ENCODE assay signal across 8 cellular contexts in genomic region chr6:39302669-39303424, GRCh38. TPM values are rescaled to one million over a fixed set of nuclear protein-coding genes. Genes with fewer than 3 reads are reported as not detected.
DNase-seq lines count a peak whose midpoint lies in the region; ATAC-seq and TF ChIP-seq lines count a peak whose summit lies in the region.

No MANE protein-coding gene starts in this region.

- H3K18ac ChIP-seq in mesendoderm (ENCODE audit: low read length), result no peak overlapping the region

- no peaks in the 10 kb centered on the region for H3K4me1 ChIP-seq in mesendoderm (ENCODE audit: control insufficient read depth, low read depth, low read length)

- H4K8ac ChIP-seq in mesendoderm (ENCODE audit: low read depth, low read length), result no peak overlapping the region

- H3K27me3 ChIP-seq in AG04450 (ENCODE audit: control insufficient read depth, insufficient read depth, low read length), result no peaks in the 10 kb centered on the region
- no peaks in the 10 kb centered on the region for H3K27me3 ChIP-seq in mesendoderm (ENCODE audit: insufficient read depth, low read length, poor library complexity)

- TF ChIP-seq CTCF in AG04450 (IDR thresholded peaks at IDR 0.05; ENCODE audit: low read depth, low read length), result peak; percentile 81

- CTCF ChIA-PET in AG04450 (lab: Charles Lee), result interaction anchor here (0.5 to 4.4 kb wide), 11 partner anchors 11 to 430 kb away, joined by 3 to 31 read pairs (median 8); no protein-coding TSS in a partner anchor

- no peak overlapping the region for H3K27ac ChIP-seq in AG04450 (ENCODE audit: low read depth, low read length)
- H3K27ac ChIP-seq in mesendoderm (ENCODE audit: low read depth, low read length), result no peak overlapping the region

- H2AK5ac ChIP-seq in mesendoderm (ENCODE audit: low read length), result no peak overlapping the region

- H3K9ac ChIP-seq in mesendoderm (ENCODE audit: low read length), result peak overlapping the region; percentile 2

- POLR2A ChIA-PET in AG04450 (lab: Yijun Ruan, JAX), result no interaction called here

- ATAC-seq in GM18861 (IDR thresholded peaks at IDR 0.05; ENCODE audit: unreplicated experiment) (peak; percentile 84), HG03432 (IDR thresholded peaks at IDR 0.05; ENCODE audit: unreplicated experiment) (peak; percentile 84)

- DNase-seq in AG04450 (ENCODE audit: low read depth, low spot score), result peak; percentile 2
- peak; percentile 15 for DNase-seq in NCI-H82 treated with DMSO at 0.1 percent for 48 hours (lab: John Stamatoyannopoulos, UW; ENCODE audit: unreplicated experiment)
- peak; percentile 58 to 77 for DNase-seq in activated CD8-positive, alpha-beta memory T cell treated with anti-CD3 and anti-CD28 coated beads for 1 hour (ENCODE audit: extremely low read depth in 1 of 2, low read depth in 1 of 2)
- peak; percentile 63 for DNase-seq in effector CD8-positive, alpha-beta T cell (lab: John Stamatoyannopoulos, UW)
- DNase-seq in mesendoderm, result peak; percentile 88
- peak; percentile 65 for DNase-seq in stimulated activated CD8-positive, alpha-beta memory T cell treated with anti-CD3 and anti-CD28 coated beads, Interleukin-12 subunit alpha, Interleukin-12 subunit beta, amount 100 ng/mL, for 4 hours (ENCODE audit: low read depth)

- H4K5ac ChIP-seq in mesendoderm (ENCODE audit: low read length), result no peak overlapping the region

- WGBS in mesendoderm (ENCODE audit: extremely low coverage, insufficient coverage, low lambda C conversion rate), result no CpG with 5 or more reads among the region's 11 CpGs

- no peaks in the 10 kb centered on the region for H3K9me3 ChIP-seq in AG04450 (ENCODE audit: control insufficient read depth, insufficient read depth, low read length)

- H3K4me2 ChIP-seq in mesendoderm (ENCODE audit: low read length), result no peak overlapping the region

- H3K36me3 ChIP-seq in mesendoderm (ENCODE audit: control insufficient read depth, insufficient read depth, low read length), result no peaks in the 10 kb centered on the region

- H2BK120ac ChIP-seq in mesendoderm (ENCODE audit: low read depth, low read length), result no peak overlapping the region

- no peak overlapping the region for H2BK15ac ChIP-seq in mesendoderm (replicated peaks; ENCODE audit: low read depth)

- H3K4ac ChIP-seq in mesendoderm (ENCODE audit: low read depth, low read length), result no peak overlapping the region

- H2BK5ac ChIP-seq in mesendoderm (ENCODE audit: low read length), result no peak overlapping the region

- H3K4me3 ChIP-seq in AG04450 (ENCODE audit: low read depth, low read length) (no peak overlapping the region), mesendoderm (ENCODE audit: low read length) (no peak overlapping the region)

- H3K23ac ChIP-seq in mesendoderm (ENCODE audit: low read length), result no peak overlapping the region

- no peaks in the 10 kb centered on the region for H3K79me2 ChIP-seq in mesendoderm (ENCODE audit: control insufficient read depth, insufficient read depth, low read length)

- no peaks in the 10 kb centered on the region for H3K79me1 ChIP-seq in mesendoderm (ENCODE audit: low read length)

- H3K56ac ChIP-seq in mesendoderm (ENCODE audit: low read length), result peak overlapping the region; percentile 38

RNA-seq across cellular contexts. Expression of gene KCNK17, which starts 11.4 kb away (rescaled TPM):
- polyA plus RNA-seq in AG04450 (2011; rRNA removed), result not detected in 2 replicates
- not detected in 2 replicates for polyA minus RNA-seq in AG04450 (2011; rRNA and poly(A)+ RNA removed)
- polyA plus RNA-seq in mesendoderm (2013, experiment 1 of 2), result 0.81 TPM
- 1.0 TPM for polyA plus RNA-seq in mesendoderm (2013, experiment 2 of 2)

RNA-seq across cellular contexts. Expression of gene KCNK16, which starts 19.7 kb away (rescaled TPM):
- polyA plus RNA-seq in AG04450 (2011; rRNA removed), result not detected in 2 replicates
- polyA minus RNA-seq in AG04450 (2011; rRNA and poly(A)+ RNA removed), result not detected in 2 replicates
- not detected for polyA plus RNA-seq in mesendoderm (2013, experiment 1 of 2)
- polyA plus RNA-seq in mesendoderm (2013, experiment 2 of 2), result not detected

Comparison
In these comparisons a context has a peak if more than half of its experiments do, and no peak if none do; other contexts are left out.
1. DNase-seq: peak in every context shown above with its lines; median percentile 88 in mesendoderm; 68 in activated CD8-positive, alpha-beta memory T cell treated with anti-CD3 and anti-CD28 coated beads for 1 hour; 65 in stimulated activated CD8-positive, alpha-beta memory T cell treated with anti-CD3 and anti-CD28 coated beads, Interleukin-12 subunit alpha, Interleukin-12 subunit beta, amount 100 ng/mL, for 4 hours; 63 in effector CD8-positive, alpha-beta T cell; 15 in NCI-H82 treated with DMSO at 0.1 percent for 48 hours; 2 in AG04450.